ENCODE assay signal across 12 cellular contexts in genomic region chr10:43965033-43965917, GRCh38.
A peak's percentile ranks its signal among the peaks of the same experiment; 100 is the strongest.
DNase-seq lines count a peak whose midpoint lies in the region; ATAC-seq and TF ChIP-seq lines count a peak whose summit lies in the region.
"Had no signal": no experiment of that assay in that cellular context is flagged by ENCODE, and none has a peak within 500 bp of the region (broad histone marks: within the 10 kb centered on the region; RNA-seq: fewer than 3 reads in every experiment).

No MANE protein-coding gene starts in this region.

- H3K27ac Mint-ChIP-seq in activated naive CD8-positive, alpha-beta T cell treated with anti-CD3 and anti-CD28 coated beads, Interleukin-2, amount 50 U/mL, for 24 hours, result no peak overlapping the region

- peaks cover 0 to 43% (median 18%) of the 10 kb centered on the region in 3 donors for H3K4me1 ChIP-seq in esophagus squamous epithelium
- peaks cover 0 to 38% (median 28%) of the 10 kb centered on the region in 4 donors for H3K4me1 ChIP-seq in sigmoid colon

- H3K4me3 Mint-ChIP-seq in activated naive CD8-positive, alpha-beta T cell treated with anti-CD3 and anti-CD28 coated beads, Interleukin-2, amount 50 U/mL, for 24 hours, result no peak overlapping the region
- no peak overlapping the region for H3K4me3 Mint-ChIP-seq in activated T-cell treated with anti-CD3 and anti-CD28 coated beads, Interleukin-2, amount 50 U/mL, for 4 hours

- H3K27me3 ChIP-seq in esophagus squamous epithelium, result no peaks in the 10 kb centered on the region
- H3K27me3 ChIP-seq in sigmoid colon, result no peaks in the 10 kb centered on the region

- no peaks in the 10 kb centered on the region for H3K36me3 Mint-ChIP-seq in activated naive CD8-positive, alpha-beta T cell treated with anti-CD3 and anti-CD28 coated beads, Interleukin-2, amount 50 U/mL, for 24 hours (ENCODE audit: low read depth)
- no peaks in the 10 kb centered on the region for H3K36me3 Mint-ChIP-seq in activated T-cell treated with anti-CD3 and anti-CD28 coated beads, Interleukin-2, amount 50 U/mL, for 4 hours (ENCODE audit: insufficient read depth)

- intact Hi-C loops in esophagus squamous epithelium (cut with DNase I) (no loop called here), sigmoid colon (cut with DNase I) (no loop called here)

- H3K36me3 ChIP-seq in esophagus squamous epithelium (no peaks in the 10 kb centered on the region), sigmoid colon (no peaks in the 10 kb centered on the region)

- no peak for TF ChIP-seq CTCF in esophagus squamous epithelium (IDR thresholded peaks at IDR 0.05)
- TF ChIP-seq CTCF in sigmoid colon (IDR thresholded peaks at IDR 0.05), result no peak
- no peak for TF ChIP-seq CTCF in GM13976 (IDR thresholded peaks at IDR 0.05; ENCODE audit: borderline replicate concordance, control extremely low read depth, extremely low read depth, insufficient read depth, missing control alignments)

- peaks cover 19% of the 10 kb centered on the region for H3K27me3 Mint-ChIP-seq in activated naive CD8-positive, alpha-beta T cell treated with anti-CD3 and anti-CD28 coated beads, Interleukin-2, amount 50 U/mL, for 24 hours
- H3K27me3 Mint-ChIP-seq in activated T-cell treated with anti-CD3 and anti-CD28 coated beads, Interleukin-2, amount 50 U/mL, for 4 hours (ENCODE audit: low read depth), result peaks cover 12% of the 10 kb centered on the region

- in situ Hi-C loops in GM13976 (cut with MboI; ENCODE audit: low sequenced_read_pairs, unreplicated experiment), result no loop called here

- peaks cover 4% of the 10 kb centered on the region for H3K4me1 Mint-ChIP-seq in activated naive CD8-positive, alpha-beta T cell treated with anti-CD3 and anti-CD28 coated beads, Interleukin-2, amount 50 U/mL, for 24 hours
- peaks cover 5% of the 10 kb centered on the region for H3K4me1 Mint-ChIP-seq in activated T-cell treated with anti-CD3 and anti-CD28 coated beads, Interleukin-2, amount 50 U/mL, for 4 hours (ENCODE audit: low read depth)

- peak; percentile 70 for DNase-seq in GM04504 (ENCODE audit: low read depth)
- no peak for DNase-seq in esophagus squamous epithelium (lab: John Stamatoyannopoulos, UW)
- no peak for DNase-seq in sigmoid colon
- no peak for DNase-seq in activated CD4-positive, alpha-beta T cell treated with anti-CD3 and anti-CD28 coated beads, Interleukin-2, amount 50 U/mL, for 48 hours
- DNase-seq in GM13976 (ENCODE audit: low spot score), result no peak
- no peak for DNase-seq in activated naive CD8-positive, alpha-beta T cell treated with anti-CD3 and anti-CD28 coated beads, Interleukin-2, amount 50 U/mL, for 24 hours
- no peak for DNase-seq in activated T-cell treated with anti-CD3 and anti-CD28 coated beads, Interleukin-2, amount 50 U/mL, for 4 hours
- DNase-seq: NCI-H187; occipital lobe; stimulated activated naive CD4-positive, alpha-beta T cell treated with Interleukin-2 at 50 U/mL for 16 hours had no signal

- H3K9me3 ChIP-seq in esophagus squamous epithelium (no peaks in the 10 kb centered on the region), sigmoid colon (no peaks in the 10 kb centered on the region)

- peak; percentile 69 for ATAC-seq in HG03378 (IDR thresholded peaks at IDR 0.05; ENCODE audit: unreplicated experiment)
- no peak for ATAC-seq in activated naive CD8-positive, alpha-beta T cell treated with anti-CD3 and anti-CD28 coated beads, Interleukin-2, amount 50 U/mL, for 24 hours
- no peak for ATAC-seq in activated T-cell treated with anti-CD3 and anti-CD28 coated beads, Interleukin-2, amount 50 U/mL, for 4 hours

- 46 to 49% methylated on average over 14 of the region's 14 CpGs for WGBS in esophagus squamous epithelium, 2 donors
- WGBS in sigmoid colon, 2 donors, result 35 to 63% methylated on average over 14 of the region's 14 CpGs

- no peak for TF ChIP-seq POLR2A in esophagus squamous epithelium (IDR thresholded peaks at IDR 0.05)
- no peak for TF ChIP-seq POLR2A in sigmoid colon (IDR thresholded peaks at IDR 0.05)

- TF ChIP-seq EP300 in sigmoid colon (IDR thresholded peaks at IDR 0.05), result no peak

- H3K4me3 ChIP-seq in esophagus squamous epithelium (no peak overlapping the region), sigmoid colon (no peak overlapping the region)
- H3K4me3 ChIP-seq: SK-N-MC had no signal

- peak overlapping the region in 3 of 4 donors; percentile 32 to 62 (median 55) for H3K27ac ChIP-seq in esophagus squamous epithelium
- peak overlapping the region in 3 of 4 donors; percentile 15 to 57 (median 20) for H3K27ac ChIP-seq in sigmoid colon
- H3K27ac ChIP-seq: SK-N-MC had no signal

- H3K9me3 Mint-ChIP-seq in activated naive CD8-positive, alpha-beta T cell treated with anti-CD3 and anti-CD28 coated beads, Interleukin-2, amount 50 U/mL, for 24 hours, result no peaks in the 10 kb centered on the region
- no peaks in the 10 kb centered on the region for H3K9me3 Mint-ChIP-seq in activated T-cell treated with anti-CD3 and anti-CD28 coated beads, Interleukin-2, amount 50 U/mL, for 4 hours
